In genomic region chr11:72758304-72758689, GRCh38 we compare ENCODE assay signal across 20 cellular contexts. TPM values are rescaled to one million over a fixed set of nuclear protein-coding genes. Genes with fewer than 3 reads are reported as not detected.
DNase-seq lines count a peak whose midpoint lies in the region; ATAC-seq and TF ChIP-seq lines count a peak whose summit lies in the region.
"Had no signal": no experiment of that assay in that cellular context is flagged by ENCODE, and none has a peak within 500 bp of the region (broad histone marks: within the 10 kb centered on the region; RNA-seq: fewer than 3 reads in every experiment).

No MANE protein-coding gene starts in this region.

- H4K8ac ChIP-seq in IMR-90 (ENCODE audit: low read depth in 2 of 2, low read length in 2 of 2): peak overlapping the region in 1 of 2 experiments; percentile 76; a peak in 2 of 4 replicates
- H4K8ac ChIP-seq in mesenchymal stem cell (ENCODE audit: low read length): no peak overlapping the region

- POLR2A ChIA-PET in IMR-90 (lab: Charles Lee; ENCODE audit: unreplicated experiment) (no interaction called here), WTC11 (lab: Charles Lee) (no interaction called here)

- H3K9ac ChIP-seq in IMR-90 (ENCODE audit: low read depth, low read length) (no peak overlapping the region), mesenchymal stem cell (ENCODE audit: low read length) (no peak overlapping the region)

- dilution Hi-C loops in IMR-90 (cut with HindIII; ENCODE audit: low sequenced_read_pairs, unreplicated experiment): no loop called here

- H2BK120ac ChIP-seq in IMR-90 (ENCODE audit: low read depth, low read length) (peak overlapping the region; percentile 88), mesenchymal stem cell (ENCODE audit: low read depth, low read length) (no peak overlapping the region)

- BruUV-seq in IMR-90 (replicated peaks; lab: Mats Ljungman, UMichigan): no TSS peak

- no peak overlapping the region for H3K4me3 Mint-ChIP-seq in CD14-positive monocyte
- no peak overlapping the region for H3K4me3 Mint-ChIP-seq in WTC11
- H3K4me3 Mint-ChIP-seq: activated T-helper 1 cell treated with anti-CD3 and anti-CD28 coated beads, Interleukin-12 subunit alpha, Interleukin-12 subunit beta, Interleukin-2, Interleukin-4 antibody, amounts not matched to agents 30 ng/mL and 10 ng/mL and 1 ng/mL, durations not matched to agents 14 hours and 24 hours and 36 hours; immature natural killer cell; stimulated activated naive CD8-positive, alpha-beta T cell treated with anti-CD3 and anti-CD28 coated beads, Interleukin-15, amount 100 ng/mL, for 72 hours had no signal

- H3K36me3 ChIP-seq in IMR-90 (ENCODE audit: control insufficient read depth, insufficient read depth, low read length) (no peaks in the 10 kb centered on the region), mesenchymal stem cell (ENCODE audit: control insufficient read depth in 1 of 2, insufficient read depth in 2 of 2, low read depth in 1 of 2, low read length in 2 of 2) (peaks cover 0 to 32% of the 10 kb centered on the region in 2 experiments)

- H3K79me1 ChIP-seq in IMR-90 (ENCODE audit: low read depth in 1 of 2, low read length in 2 of 2): peaks cover 0 to 12% of the 10 kb centered on the region in 2 experiments; a peak in 1 of 4 replicates
- peaks cover 2% of the 10 kb centered on the region for H3K79me1 ChIP-seq in mesenchymal stem cell (replicated peaks; ENCODE audit: low read length, poor library complexity, severe bottlenecking)

- TF ChIP-seq RAD21 in IMR-90 (IDR thresholded peaks at IDR 0.05; ENCODE audit: low read length): no peak

- H2BK15ac ChIP-seq in IMR-90 (ENCODE audit: low read depth, low read length) (peak overlapping the region; percentile 21; the same call in 1 of the 3 replicates), mesenchymal stem cell (ENCODE audit: low read depth, poor library complexity, severe bottlenecking) (no peak overlapping the region)

- peak overlapping the region in 1 of 2 experiments; percentile 42 for H2BK12ac ChIP-seq in mesenchymal stem cell (ENCODE audit: low read length in 2 of 2)

- TF ChIP-seq CTCF in CD14-positive monocyte (IDR thresholded peaks at IDR 0.05) (no peak), IMR-90 (conservative IDR thresholded peaks at IDR 0.05; ENCODE audit: low read depth, low read length) (no peak), astrocyte of the spinal cord (IDR thresholded peaks at IDR 0.05; ENCODE audit: low read depth, low read length) (no peak), WTC11 (IDR thresholded peaks at IDR 0.05) (no peak)

- H2AFZ ChIP-seq in IMR-90 (replicated peaks; ENCODE audit: low read length, poor library complexity): peak overlapping the region; percentile 79
- no peak overlapping the region for H2AFZ ChIP-seq in mesenchymal stem cell (ENCODE audit: low read depth, low read length)

- peaks cover 5 to 11% (median 11%) of the 10 kb centered on the region in 3 donors for H3K27me3 Mint-ChIP-seq in CD14-positive monocyte (ENCODE audit: low read depth in 3 of 3)
- peaks cover 6% of the 10 kb centered on the region for H3K27me3 Mint-ChIP-seq in WTC11 (ENCODE audit: low read depth)
- H3K27me3 Mint-ChIP-seq: stimulated activated naive CD8-positive, alpha-beta T cell treated with anti-CD3 and anti-CD28 coated beads, Interleukin-15, amount 100 ng/mL, for 72 hours had no signal

- DNase-seq in CD14-positive monocyte (ENCODE audit: low spot score): peak; percentile 74
- peak; percentile 84 for DNase-seq in IMR-90
- peak; percentile 89 for DNase-seq in astrocyte of the spinal cord (ENCODE audit: low read depth, low spot score)
- peak; percentile 60 for DNase-seq in mesenchymal stem cell
- DNase-seq in WTC11 (ENCODE audit: low spot score): no peak
- DNase-seq in posterior cingulate gyrus: no peak
- DNase-seq in AG08395 (ENCODE audit: low spot score): no peak
- DNase-seq: activated CD4-positive, alpha-beta T cell treated with anti-CD3 and anti-CD28 coated beads, Interleukin-2, amount 50 U/mL, for 4 hours; effector CD8-positive, alpha-beta T cell; immature natural killer cell; Karpas-422; NCI-H1694 treated with DMSO at 0.1 percent for 48 hours; NCI-H526; occipital lobe; stimulated activated naive CD8-positive, alpha-beta T cell treated with anti-CD3 and anti-CD28 coated beads, Interleukin-15, amount 100 ng/mL, for 72 hours had no signal

- H4K91ac ChIP-seq in IMR-90 (ENCODE audit: insufficient read depth, low read depth, low read length) (peak overlapping the region; percentile 65), mesenchymal stem cell (ENCODE audit: low read length) (no peak overlapping the region)

- H4K5ac ChIP-seq in IMR-90 (ENCODE audit: low read depth, low read length): 0 out of 2 replicates have a peak overlapping the region, but pooled peaks have one; percentile 24

- CTCF ChIA-PET in IMR-90 (lab: Yijun Ruan, JAX) (no interaction called here), WTC11 (lab: Charles Lee) (interaction anchor here (0.8 to 1.4 kb wide), 2 partner anchors 29 to 33 kb away, joined by 3 to 7 read pairs; no protein-coding TSS in a partner anchor)

- 15% methylated on average over 2 of the region's 7 CpGs; no CpG with 5 or more reads in 1 of the 2 experiments for WGBS in IMR-90 (ENCODE audit: extremely low coverage in 2 of 2, insufficient read length in 1 of 2), 2 experiments
- 75% methylated on average over 7 of the region's 7 CpGs for WGBS in mesenchymal stem cell

- H2BK5ac ChIP-seq in IMR-90 (ENCODE audit: low read depth, low read length, poor library complexity, severe bottlenecking) (peak overlapping the region; percentile 59), mesenchymal stem cell (ENCODE audit: low read depth, low read length, poor library complexity, severe bottlenecking) (no peak overlapping the region)

- ATAC-seq in IMR-90 (ENCODE audit: low read depth) (peak; percentile 42), WTC11 (no peak), GM19023 (IDR thresholded peaks at IDR 0.05; ENCODE audit: unreplicated experiment) (no peak)
- ATAC-seq: stimulated activated naive CD8-positive, alpha-beta T cell treated with anti-CD3 and anti-CD28 coated beads, Interleukin-15, amount 100 ng/mL, for 72 hours had no signal

- no peak overlapping the region for H3K56ac ChIP-seq in IMR-90 (ENCODE audit: extremely low read depth, insufficient read depth, low read length)

- H4K20me1 ChIP-seq in IMR-90 (ENCODE audit: insufficient read depth, low read length): no peaks in the 10 kb centered on the region

- TF ChIP-seq POLR2A in IMR-90 (IDR thresholded peaks at IDR 0.05; ENCODE audit: low read depth, low read length): no peak

- H3K18ac ChIP-seq in IMR-90 (ENCODE audit: low read depth, low read length): peak overlapping the region; percentile 33; the same call in 1 of the 2 replicates
- peak overlapping the region in 1 of 2 experiments; percentile 29 for H3K18ac ChIP-seq in mesenchymal stem cell (ENCODE audit: low read depth in 1 of 2, low read length in 2 of 2)

- H3K23ac ChIP-seq in IMR-90 (ENCODE audit: low read depth, low read length) (peak overlapping the region; percentile 85), mesenchymal stem cell (ENCODE audit: low read length in 2 of 2) (no peak overlapping the region)

- peak overlapping the region in 5 of 7 donors; percentile 69 to 94 (median 82) for H3K27ac Mint-ChIP-seq in CD14-positive monocyte
- H3K27ac Mint-ChIP-seq in WTC11: no peak overlapping the region
- H3K27ac Mint-ChIP-seq: activated T-helper 1 cell treated with anti-CD3 and anti-CD28 coated beads, Interleukin-12 subunit alpha, Interleukin-12 subunit beta, Interleukin-2, Interleukin-4 antibody, amounts not matched to agents 30 ng/mL and 10 ng/mL and 1 ng/mL, durations not matched to agents 14 hours and 24 hours and 36 hours; stimulated activated naive CD8-positive, alpha-beta T cell treated with anti-CD3 and anti-CD28 coated beads, Interleukin-15, amount 100 ng/mL, for 72 hours had no signal

- H3K27ac ChIP-seq in IMR-90 (ENCODE audit: insufficient read depth, low read length): no peak overlapping the region
- H3K27ac ChIP-seq in mesenchymal stem cell (ENCODE audit: low read length, poor library complexity, severe bottlenecking): peak overlapping the region; percentile 1
- H3K27ac ChIP-seq: HL-60, RWPE1 had no signal

- H3K9me1 ChIP-seq in IMR-90 (ENCODE audit: insufficient read depth, low read length): peaks cover 16% of the 10 kb centered on the region

- H3K4me1 Mint-ChIP-seq in CD14-positive monocyte (peaks cover 56% of the 10 kb centered on the region), WTC11 (peaks cover 17% of the 10 kb centered on the region)

- peak overlapping the region; percentile 65; the same call in 1 of the 2 replicates for H2BK20ac ChIP-seq in IMR-90 (ENCODE audit: low read depth, low read length)

- H3K4me1 ChIP-seq in IMR-90 (ENCODE audit: control insufficient read depth, insufficient read depth, low read length) (peaks cover 13% of the 10 kb centered on the region), mesenchymal stem cell (ENCODE audit: control insufficient read depth, insufficient read depth, low read depth, low read length) (peaks cover 24% of the 10 kb centered on the region)

- H3K9me3 ChIP-seq in IMR-90 (ENCODE audit: control insufficient read depth, insufficient read depth, low read length): peaks cover 5% of the 10 kb centered on the region; the same call in 1 of the 2 replicates
- H3K9me3 ChIP-seq in mesenchymal stem cell (ENCODE audit: control insufficient read depth, low read length): no peaks in the 10 kb centered on the region

- H2AK9ac ChIP-seq in IMR-90 (replicated peaks; ENCODE audit: low read depth, low read length, poor library complexity): peak overlapping the region; percentile 87

- H3K4me2 ChIP-seq in IMR-90 (ENCODE audit: low read depth, low read length) (no peak overlapping the region), mesenchymal stem cell (ENCODE audit: low read length, poor library complexity, severe bottlenecking) (no peak overlapping the region)

- H3K27me3 ChIP-seq in IMR-90 (ENCODE audit: control insufficient read depth, insufficient read depth, low read length) (no peaks in the 10 kb centered on the region), mesenchymal stem cell (ENCODE audit: control insufficient read depth in 1 of 2, insufficient read depth in 1 of 2, low read length in 2 of 2) (no peaks in the 10 kb centered on the region)

- H3K4ac ChIP-seq in IMR-90 (ENCODE audit: low read depth, low read length): peak overlapping the region; percentile 37
- no peak overlapping the region for H3K4ac ChIP-seq in mesenchymal stem cell (ENCODE audit: low read depth in 1 of 2, low read length in 2 of 2)

- intact Hi-C loops in CD14-positive monocyte (cut with micrococcal nuclease): loop anchor here in 1 of 2 donors (5.0 kb wide), 1 partner anchor 36 kb away; no protein-coding TSS in a partner anchor
- intact Hi-C loops in IMR-90 (cut with micrococcal nuclease): no loop called here
- intact Hi-C loops in posterior cingulate gyrus (cut with DNase I): no loop called here

- H3K36me3 Mint-ChIP-seq in CD14-positive monocyte (peaks cover 18 to 34% of the 10 kb centered on the region in 2 donors), WTC11 (peaks cover 11% of the 10 kb centered on the region)

- H3K9me3 Mint-ChIP-seq in CD14-positive monocyte: peaks cover 0 to 1% (median 0%) of the 10 kb centered on the region in 7 donors
- no peaks in the 10 kb centered on the region for H3K9me3 Mint-ChIP-seq in WTC11
- H3K9me3 Mint-ChIP-seq: activated T-helper 1 cell treated with anti-CD3 and anti-CD28 coated beads, Interleukin-12 subunit alpha, Interleukin-12 subunit beta, Interleukin-2, Interleukin-4 antibody, amounts not matched to agents 30 ng/mL and 10 ng/mL and 1 ng/mL, durations not matched to agents 14 hours and 24 hours and 36 hours; immature natural killer cell; stimulated activated naive CD8-positive, alpha-beta T cell treated with anti-CD3 and anti-CD28 coated beads, Interleukin-15, amount 100 ng/mL, for 72 hours had no signal

- in situ Hi-C loops in IMR-90 (cut with MboI; ENCODE audit: low sequenced_read_pairs): no loop called here
- in situ Hi-C loops in astrocyte of the spinal cord (cut with HindIII; ENCODE audit: low sequenced_read_pairs): no loop called here

- H3K4me3 ChIP-seq in IMR-90 (ENCODE audit: insufficient read depth, low read depth, low read length): no peak overlapping the region
- no peak overlapping the region for H3K4me3 ChIP-seq in astrocyte of the spinal cord (ENCODE audit: low read depth, low read length)
- H3K4me3 ChIP-seq in mesenchymal stem cell (ENCODE audit: insufficient read depth in 1 of 2, low read depth in 1 of 2, low read length in 2 of 2): no peak overlapping the region
- H3K4me3 ChIP-seq: skin epidermis had no signal

- H3K14ac ChIP-seq in IMR-90 (replicated peaks; ENCODE audit: low read depth, low read length) (peak overlapping the region; percentile 84), mesenchymal stem cell (ENCODE audit: low read length in 2 of 2) (no peak overlapping the region)

- H2AK5ac ChIP-seq in IMR-90 (ENCODE audit: low read depth, low read length) (peak overlapping the region; percentile 55), mesenchymal stem cell (ENCODE audit: low read length, severe bottlenecking) (peak overlapping the region; percentile 75)

RNA-seq across cellular contexts. Expression of gene ARAP1, which starts 6.1 kb away (rescaled TPM):
- 10 to 100 TPM; 48.7 to 79.0 TPM for polyA plus RNA-seq in CD14-positive monocyte
- 37.6 and 38.0 TPM in 2 replicates for total RNA-seq in IMR-90 (2012; rRNA removed)
- polyA plus RNA-seq in IMR-90 (2012; rRNA removed): 59.4 and 63.1 TPM in 2 replicates
- 42.2 and 63.5 TPM in 2 replicates for polyA plus RNA-seq in IMR-90 (2012; cell fraction: cytosol; rRNA removed)
- polyA plus RNA-seq in IMR-90 (2012; cell fraction: nucleus; rRNA removed; ENCODE audit: low replicate concordance): 119 and 357 TPM in 2 replicates
- 26.6 TPM for polyA plus RNA-seq in mesenchymal stem cell (2013, experiment 1 of 2)
- polyA plus RNA-seq in mesenchymal stem cell (2013, experiment 2 of 2): 23.6 TPM
- total RNA-seq in WTC11 (2021): 76.4 to 98.8 TPM (median 78.3 TPM) in 3 replicates

RNA-seq across cellular contexts. Expression of gene STARD10, which starts 35.5 kb away (rescaled TPM):
- polyA plus RNA-seq in CD14-positive monocyte (10 to 100 TPM; 13.6 to 15.4 TPM), IMR-90 (2012; rRNA removed) (32.9 and 37.4 TPM in 2 replicates)
- total RNA-seq in IMR-90 (2012; rRNA removed) (22.2 and 23.8 TPM in 2 replicates), WTC11 (2021) (32.0 to 40.9 TPM (median 36.6 TPM) in 3 replicates)
- polyA plus RNA-seq in IMR-90 (2012; cell fraction: cytosol; rRNA removed): 51.8 and 54.8 TPM in 2 replicates
- 18.7 and 29.9 TPM in 2 replicates for polyA plus RNA-seq in IMR-90 (2012; cell fraction: nucleus; rRNA removed; ENCODE audit: low replicate concordance)
- 16.5 TPM for polyA plus RNA-seq in mesenchymal stem cell (2013, experiment 1 of 2)
- 13.7 TPM for polyA plus RNA-seq in mesenchymal stem cell (2013, experiment 2 of 2)

RNA-seq across cellular contexts. Expression of gene ATG16L2, which starts 55.9 kb away (rescaled TPM):
- polyA plus RNA-seq in CD14-positive monocyte: 10 to 100 TPM; 36.9 to 46.8 TPM
- total RNA-seq in IMR-90 (2012; rRNA removed): 1.3 and 1.4 TPM in 2 replicates
- 12.2 and 12.7 TPM in 2 replicates for polyA plus RNA-seq in IMR-90 (2012; rRNA removed)
- 2.9 and 5.8 TPM in 2 replicates for polyA plus RNA-seq in IMR-90 (2012; cell fraction: cytosol; rRNA removed)
- polyA plus RNA-seq in IMR-90 (2012; cell fraction: nucleus; rRNA removed; ENCODE audit: low replicate concordance): 186 and 227 TPM in 2 replicates
- 12.0 TPM for polyA plus RNA-seq in mesenchymal stem cell (2013, experiment 1 of 2)
- 10.4 TPM for polyA plus RNA-seq in mesenchymal stem cell (2013, experiment 2 of 2)
- total RNA-seq in WTC11 (2021): 22.2 to 29.0 TPM (median 28.6 TPM) in 3 replicates

Comparison
In these comparisons a context has a peak if more than half of its experiments do, and no peak if none do; other contexts are left out.
1. DNase-seq: peak in CD14-positive monocyte (single experiment), IMR-90 (single experiment), astrocyte of the spinal cord (single experiment) and mesenchymal stem cell (single experiment); none in WTC11 (single experiment), posterior cingulate gyrus (0 of 10) and AG08395 (single experiment).